ENCODE assay signal across 14 cellular contexts in the genomic region with DNA sequence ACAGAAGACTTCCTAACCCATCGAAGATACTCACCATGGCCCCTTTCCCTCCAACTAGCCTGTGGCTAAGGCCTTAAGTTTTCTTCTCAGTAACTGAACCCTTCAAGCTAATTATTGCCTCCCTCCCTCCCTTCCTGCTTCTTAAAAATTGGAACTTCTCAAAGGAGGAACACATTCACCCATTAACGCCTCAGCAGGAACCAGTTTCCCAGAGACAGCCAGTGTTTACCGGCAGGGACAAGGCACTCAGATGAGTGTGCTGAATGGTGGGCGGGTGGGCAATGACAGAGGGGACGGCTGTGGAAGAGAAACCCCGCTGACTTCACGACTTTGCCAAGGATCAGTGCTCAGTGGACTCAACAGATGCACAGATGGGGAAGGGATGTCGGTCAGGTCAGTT. TPM values are rescaled to one million over a fixed set of nuclear protein-coding genes. Genes with fewer than 3 reads are reported as not detected.
DNase-seq lines count a peak whose midpoint lies in the region; ATAC-seq and TF ChIP-seq lines count a peak whose summit lies in the region.
"Had no signal": no experiment of that assay in that cellular context is flagged by ENCODE, and none has a peak within 500 bp of the region (broad histone marks: within the 10 kb centered on the region; RNA-seq: fewer than 3 reads in every experiment).

No MANE protein-coding gene starts in this region.

- no peak overlapping the region for H4K8ac ChIP-seq in mesendoderm (ENCODE audit: low read depth, low read length)

- H3K36me3 ChIP-seq in mesendoderm (ENCODE audit: control insufficient read depth, insufficient read depth, low read length) (peaks cover 9% of the 10 kb centered on the region), testis (ENCODE audit: low read depth, missing control alignments) (no peaks in the 10 kb centered on the region)
- H3K36me3 ChIP-seq: BE2C had no signal

- CTCF ChIA-PET in WTC11 (lab: Charles Lee), result interaction anchor here (0.9 kb wide), 1 partner anchor 106 kb away, joined by 3 read pairs; no protein-coding TSS in a partner anchor

- H2AK5ac ChIP-seq in mesendoderm (ENCODE audit: low read length), result no peak overlapping the region

- no CpG with 5 or more reads among the region's 8 CpGs for WGBS in mesendoderm (ENCODE audit: extremely low coverage, insufficient coverage, low lambda C conversion rate)
- 83 to 85% methylated on average over 8 of the region's 8 CpGs for WGBS in testis, 2 donors

- H3K56ac ChIP-seq in mesendoderm (ENCODE audit: low read length), result no peak overlapping the region

- H3K79me2 ChIP-seq in mesendoderm (ENCODE audit: control insufficient read depth, insufficient read depth, low read length), result no peaks in the 10 kb centered on the region

- H3K27me3 ChIP-seq in mesendoderm (ENCODE audit: insufficient read depth, low read length, poor library complexity), result no peaks in the 10 kb centered on the region
- no peaks in the 10 kb centered on the region for H3K27me3 ChIP-seq in testis
- H3K27me3 ChIP-seq: BE2C had no signal

- POLR2A ChIA-PET in WTC11 (lab: Charles Lee), result no interaction called here

- H3K27ac ChIP-seq in mesendoderm (ENCODE audit: low read depth, low read length) (no peak overlapping the region), testis (no peak overlapping the region)
- H3K27ac ChIP-seq: C4-2B had no signal

- peak overlapping the region; percentile 66; the same call in 1 of the 2 replicates for H3K27ac Mint-ChIP-seq in WTC11

- H3K4me2 ChIP-seq in mesendoderm (ENCODE audit: low read length), result no peak overlapping the region

- H3K18ac ChIP-seq in mesendoderm (ENCODE audit: low read length), result no peak overlapping the region

- TF ChIP-seq CTCF in WTC11 (IDR thresholded peaks at IDR 0.05) (no peak), testis (IDR thresholded peaks at IDR 0.05) (no peak)

- no peak overlapping the region for H2BK5ac ChIP-seq in mesendoderm (ENCODE audit: low read length)

- H3K4me3 ChIP-seq in mesendoderm (ENCODE audit: low read length) (no peak overlapping the region), testis (no peak overlapping the region)

- no peak overlapping the region for H2BK15ac ChIP-seq in mesendoderm (replicated peaks; ENCODE audit: low read depth)

- no peak overlapping the region for H2BK120ac ChIP-seq in mesendoderm (ENCODE audit: low read depth, low read length)

- intact Hi-C loops in left cardiac atrium (cut with DNase I) (no loop called here), cardiac septum (cut with DNase I) (no loop called here), testis (cut with DNase I; ENCODE audit: low total_unique reads) (no loop called here)

- no peak overlapping the region for H3K23ac ChIP-seq in mesendoderm (ENCODE audit: low read length)

- ATAC-seq in left cardiac atrium (no peak), WTC11 (no peak)

- TF ChIP-seq POLR2A in testis (IDR thresholded peaks at IDR 0.05), result no peak

- H3K27me3 Mint-ChIP-seq in WTC11 (ENCODE audit: low read depth), result no peaks in the 10 kb centered on the region
- H3K27me3 Mint-ChIP-seq: CD4-positive, alpha-beta memory T cell had no signal

- H3K4me3 Mint-ChIP-seq in WTC11, result no peak overlapping the region
- H3K4me3 Mint-ChIP-seq: CD4-positive, alpha-beta memory T cell; H9 had no signal

- H3K9ac ChIP-seq in mesendoderm (ENCODE audit: low read length), result no peak overlapping the region

- H3K9me3 ChIP-seq in testis, result no peaks in the 10 kb centered on the region
- H3K9me3 ChIP-seq: BE2C had no signal

- H3K4ac ChIP-seq in mesendoderm (ENCODE audit: low read depth, low read length), result no peak overlapping the region

- no peaks in the 10 kb centered on the region for H3K4me1 Mint-ChIP-seq in WTC11

- no peak overlapping the region for H4K5ac ChIP-seq in mesendoderm (ENCODE audit: low read length)

- no peaks in the 10 kb centered on the region for H3K4me1 ChIP-seq in mesendoderm (ENCODE audit: control insufficient read depth, low read depth, low read length)
- H3K4me1 ChIP-seq in testis, result no peaks in the 10 kb centered on the region
- H3K4me1 ChIP-seq: BE2C had no signal

- no peaks in the 10 kb centered on the region for H3K9me3 Mint-ChIP-seq in WTC11
- H3K9me3 Mint-ChIP-seq: CD4-positive, alpha-beta memory T cell; H9 had no signal

- peaks cover 41% of the 10 kb centered on the region for H3K36me3 Mint-ChIP-seq in WTC11

- H3K79me1 ChIP-seq in mesendoderm (ENCODE audit: low read length), result no peaks in the 10 kb centered on the region

- DNase-seq in left cardiac atrium (peak; percentile 6), cardiac septum (ENCODE audit: low spot score) (no peak), WTC11 (ENCODE audit: low spot score) (no peak), mesendoderm (peak; percentile 57), LoVo (ENCODE audit: low spot score) (no peak), testis (no peak), SW 1271 (lab: John Stamatoyannopoulos, UW) (no peak), NCI-H526 (lab: John Stamatoyannopoulos, UW) (no peak)
- DNase-seq: BE2C; CD4-positive, alpha-beta memory T cell; DMS79; GOT3; H9 had no signal

TF ChIP-seq in WTC11, 78 proteins besides CTCF, POLR2A, EP300 and RAD21:
- TF ChIP-seq ESRRA (CRISPR knock-in tag; IDR thresholded peaks at IDR 0.05; ENCODE audit: borderline replicate concordance) (no peak), TEAD1 (CRISPR knock-in tag; IDR thresholded peaks at IDR 0.05) (no peak), NFYB (CRISPR knock-in tag; conservative IDR thresholded peaks at IDR 0.05; ENCODE audit: low read depth) (no peak), ELF4 (CRISPR knock-in tag; IDR thresholded peaks at IDR 0.05; ENCODE audit: low read depth) (no peak), CREM (CRISPR knock-in tag; IDR thresholded peaks at IDR 0.05) (no peak), ZNF423 (CRISPR knock-in tag; IDR thresholded peaks at IDR 0.05) (no peak), NR1H2 (CRISPR knock-in tag; IDR thresholded peaks at IDR 0.05) (no peak), JUN (CRISPR knock-in tag; IDR thresholded peaks at IDR 0.05) (no peak), CREB1 (CRISPR knock-in tag; IDR thresholded peaks at IDR 0.05) (no peak), MXD4 (CRISPR knock-in tag; IDR thresholded peaks at IDR 0.05; ENCODE audit: borderline replicate concordance) (no peak), OVOL2 (CRISPR knock-in tag; IDR thresholded peaks at IDR 0.05; ENCODE audit: borderline replicate concordance) (no peak)
- TF ChIP-seq, protein P1, sequence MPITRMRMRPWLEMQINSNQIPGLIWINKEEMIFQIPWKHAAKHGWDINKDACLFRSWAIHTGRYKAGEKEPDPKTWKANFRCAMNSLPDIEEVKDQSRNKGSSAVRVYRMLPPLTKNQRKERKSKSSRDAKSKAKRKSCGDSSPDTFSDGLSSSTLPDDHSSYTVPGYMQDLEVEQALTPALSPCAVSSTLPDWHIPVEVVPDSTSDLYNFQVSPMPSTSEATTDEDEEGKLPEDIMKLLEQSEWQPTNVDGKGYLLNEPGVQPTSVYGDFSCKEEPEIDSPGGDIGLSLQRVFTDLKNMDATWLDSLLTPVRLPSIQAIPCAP (CRISPR knock-in tag; IDR thresholded peaks at IDR 0.05), result no peak
- TF ChIP-seq, protein P2, sequence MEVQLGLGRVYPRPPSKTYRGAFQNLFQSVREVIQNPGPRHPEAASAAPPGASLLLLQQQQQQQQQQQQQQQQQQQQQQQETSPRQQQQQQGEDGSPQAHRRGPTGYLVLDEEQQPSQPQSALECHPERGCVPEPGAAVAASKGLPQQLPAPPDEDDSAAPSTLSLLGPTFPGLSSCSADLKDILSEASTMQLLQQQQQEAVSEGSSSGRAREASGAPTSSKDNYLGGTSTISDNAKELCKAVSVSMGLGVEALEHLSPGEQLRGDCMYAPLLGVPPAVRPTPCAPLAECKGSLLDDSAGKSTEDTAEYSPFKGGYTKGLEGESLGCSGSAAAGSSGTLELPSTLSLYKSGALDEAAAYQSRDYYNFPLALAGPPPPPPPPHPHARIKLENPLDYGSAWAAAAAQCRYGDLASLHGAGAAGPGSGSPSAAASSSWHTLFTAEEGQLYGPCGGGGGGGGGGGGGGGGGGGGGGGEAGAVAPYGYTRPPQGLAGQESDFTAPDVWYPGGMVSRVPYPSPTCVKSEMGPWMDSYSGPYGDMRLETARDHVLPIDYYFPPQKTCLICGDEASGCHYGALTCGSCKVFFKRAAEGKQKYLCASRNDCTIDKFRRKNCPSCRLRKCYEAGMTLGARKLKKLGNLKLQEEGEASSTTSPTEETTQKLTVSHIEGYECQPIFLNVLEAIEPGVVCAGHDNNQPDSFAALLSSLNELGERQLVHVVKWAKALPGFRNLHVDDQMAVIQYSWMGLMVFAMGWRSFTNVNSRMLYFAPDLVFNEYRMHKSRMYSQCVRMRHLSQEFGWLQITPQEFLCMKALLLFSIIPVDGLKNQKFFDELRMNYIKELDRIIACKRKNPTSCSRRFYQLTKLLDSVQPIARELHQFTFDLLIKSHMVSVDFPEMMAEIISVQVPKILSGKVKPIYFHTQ (CRISPR knock-in tag; IDR thresholded peaks at IDR 0.05), result no peak
- TF ChIP-seq, protein P3, sequence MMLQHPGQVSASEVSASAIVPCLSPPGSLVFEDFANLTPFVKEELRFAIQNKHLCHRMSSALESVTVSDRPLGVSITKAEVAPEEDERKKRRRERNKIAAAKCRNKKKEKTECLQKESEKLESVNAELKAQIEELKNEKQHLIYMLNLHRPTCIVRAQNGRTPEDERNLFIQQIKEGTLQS (CRISPR knock-in tag; conservative IDR thresholded peaks at IDR 0.05), result no peak
TF ChIP-seq in WTC11: peak in this region for 0.

RNA-seq across cellular contexts. Expression of a gene that starts 20.3 kb away (rescaled TPM):
- total RNA-seq in left cardiac atrium, result 10 to 100 TPM; 43.9 to 58.3 TPM
- 49.9 TPM for total RNA-seq in cardiac septum
- 58.3 to 68.4 TPM (median 60.2 TPM) in 3 replicates for total RNA-seq in WTC11 (2021)
- 51.5 TPM for polyA plus RNA-seq in mesendoderm (2013, experiment 1 of 2)
- 53.0 TPM for polyA plus RNA-seq in mesendoderm (2013, experiment 2 of 2)
- total RNA-seq in testis, result 10 to 100 TPM; 52.7 to 53.1 TPM
- 92.4 TPM for polyA plus RNA-seq in testis (ENCODE audit: insufficient read depth, low read depth, low replicate concordance)

RNA-seq across cellular contexts. Expression of a gene that starts 25.9 kb away (rescaled TPM):
- total RNA-seq in left cardiac atrium (10 to 100 TPM; 29.7 to 30.1 TPM), cardiac septum (34.2 TPM), WTC11 (2021) (17.1 to 26.8 TPM (median 18.5 TPM) in 3 replicates), testis (10 to 100 TPM; 83.4 to 87.8 TPM)
- 15.1 TPM for polyA plus RNA-seq in mesendoderm (2013, experiment 1 of 2)
- 14.1 TPM for polyA plus RNA-seq in mesendoderm (2013, experiment 2 of 2)
- 81.2 TPM for polyA plus RNA-seq in testis (ENCODE audit: insufficient read depth, low read depth, low replicate concordance)

RNA-seq across cellular contexts. Expression of a gene that starts 49.8 kb away (rescaled TPM):
- total RNA-seq in left cardiac atrium (100 to 1,000 TPM; 175 to 184 TPM), cardiac septum (209 TPM), WTC11 (2021) (73.6 to 83.2 TPM (median 80.3 TPM) in 3 replicates), testis (10 to 100 TPM; 45.0 to 68.3 TPM)
- 35.2 TPM for polyA plus RNA-seq in mesendoderm (2013, experiment 1 of 2)
- polyA plus RNA-seq in mesendoderm (2013, experiment 2 of 2), result 36.4 TPM
- 49.2 TPM for polyA plus RNA-seq in testis (ENCODE audit: insufficient read depth, low read depth, low replicate concordance)

Comparison
In these comparisons a context has a peak if more than half of its experiments do, and no peak if none do; other contexts are left out.
1. DNase-seq: peak in left cardiac atrium (single experiment) and mesendoderm (single experiment); none in cardiac septum (single experiment), WTC11 (single experiment), LoVo (single experiment), testis (single experiment), SW 1271 (0 of 2) and NCI-H526 (0 of 2).